Comparison of ENCODE assay signal across 11 cellular contexts in genomic region chr2:237685408-237685807, GRCh38. TPM values are rescaled to one million over a fixed set of nuclear protein-coding genes. Genes with fewer than 3 reads are reported as not detected.
DNase-seq lines count a peak whose midpoint lies in the region; ATAC-seq and TF ChIP-seq lines count a peak whose summit lies in the region.
"Had no signal": no experiment of that assay in that cellular context is flagged by ENCODE, and none has a peak within 500 bp of the region (broad histone marks: within the 10 kb centered on the region; RNA-seq: fewer than 3 reads in every experiment).

No MANE protein-coding gene starts in this region.

- peak; percentile 12; the same call in 1 of the 2 replicates for TF ChIP-seq CTCF in Loucy (conservative IDR thresholded peaks at IDR 0.05; ENCODE audit: low read length)
- TF ChIP-seq CTCF in natural killer cell (IDR thresholded peaks at IDR 0.05): no peak

- H4K20me1 ChIP-seq in Loucy (ENCODE audit: insufficient read depth, low read length, poor library complexity, severe bottlenecking): no peaks in the 10 kb centered on the region

- no peak overlapping the region for H3K4me3 ChIP-seq in CD8-positive, alpha-beta memory T cell (ENCODE audit: low read length)
- H3K4me3 ChIP-seq in Loucy (ENCODE audit: low read length, poor library complexity, severe bottlenecking): no peak overlapping the region

- H3K27me3 Mint-ChIP-seq in CD8-positive, alpha-beta memory T cell: peaks cover 0 to 1% of the 10 kb centered on the region in 2 donors
- no peaks in the 10 kb centered on the region for H3K27me3 Mint-ChIP-seq in dendritic cell treated with granulocyte-macrophage colony-stimulating factor and Interleukin-4, amounts not matched to agents 40 ng/mL and 50 ng/mL, for 4 days
- H3K27me3 Mint-ChIP-seq in natural killer cell (ENCODE audit: low read depth in 2 of 2): no peaks in the 10 kb centered on the region
- H3K27me3 Mint-ChIP-seq: activated B cell treated with CpG ODN at 0.5 μM for 24 hours had no signal

- no peaks in the 10 kb centered on the region for H3K79me2 ChIP-seq in Loucy (ENCODE audit: insufficient read depth, low read length)

- no peaks in the 10 kb centered on the region for H3K9me3 ChIP-seq in CD8-positive, alpha-beta memory T cell (ENCODE audit: low read length)
- H3K9me3 ChIP-seq in Loucy (ENCODE audit: insufficient read depth, low read depth, low read length): no peaks in the 10 kb centered on the region

- no peak overlapping the region for H3K27ac ChIP-seq in CD8-positive, alpha-beta memory T cell (ENCODE audit: low read depth, low read length)

- no peaks in the 10 kb centered on the region for H3K36me3 ChIP-seq in CD8-positive, alpha-beta memory T cell (ENCODE audit: insufficient read depth, low read length)
- H3K36me3 ChIP-seq in Loucy (ENCODE audit: insufficient read depth, low read length): no peaks in the 10 kb centered on the region

- no peak overlapping the region for H3K4me3 Mint-ChIP-seq in CD8-positive, alpha-beta memory T cell
- no peak overlapping the region for H3K4me3 Mint-ChIP-seq in dendritic cell treated with granulocyte-macrophage colony-stimulating factor and Interleukin-4, amounts not matched to agents 40 ng/mL and 50 ng/mL, for 4 days
- no peak overlapping the region for H3K4me3 Mint-ChIP-seq in natural killer cell
- H3K4me3 Mint-ChIP-seq: activated B cell treated with CpG ODN at 0.5 μM for 24 hours had no signal

- H3K9me2 ChIP-seq in Loucy (replicated peaks; ENCODE audit: low read depth, low read length): no peaks in the 10 kb centered on the region

- H3K4me1 ChIP-seq in CD8-positive, alpha-beta memory T cell (ENCODE audit: insufficient read depth, low read length): peaks cover 44% of the 10 kb centered on the region
- H3K4me1 ChIP-seq in Loucy (ENCODE audit: insufficient read depth, low read length, poor library complexity, severe bottlenecking): peaks cover 29% of the 10 kb centered on the region

- ATAC-seq in natural killer cell: no peak

- H3K27me3 ChIP-seq in CD8-positive, alpha-beta memory T cell (ENCODE audit: insufficient read depth, low read length, poor library complexity, severe bottlenecking): no peaks in the 10 kb centered on the region
- H3K27me3 ChIP-seq in Loucy (ENCODE audit: insufficient read depth, low read length, poor library complexity, severe bottlenecking): no peaks in the 10 kb centered on the region

- intact Hi-C loops in dendritic cell treated with granulocyte-macrophage colony-stimulating factor and Interleukin-4, amounts not matched to agents 40 ng/mL and 50 ng/mL, for 4 days (cut with micrococcal nuclease): no loop called here
- intact Hi-C loops in natural killer cell (cut with micrococcal nuclease): no loop called here

- H3K36me3 Mint-ChIP-seq in CD8-positive, alpha-beta memory T cell: no peaks in the 10 kb centered on the region
- H3K36me3 Mint-ChIP-seq in dendritic cell treated with granulocyte-macrophage colony-stimulating factor and Interleukin-4, amounts not matched to agents 40 ng/mL and 50 ng/mL, for 4 days (ENCODE audit: low read depth): no peaks in the 10 kb centered on the region
- H3K36me3 Mint-ChIP-seq in natural killer cell: no peaks in the 10 kb centered on the region

- H3K27ac Mint-ChIP-seq in CD8-positive, alpha-beta memory T cell: peak overlapping the region in 6 of 8 donors; percentile 31 to 100 (median 99)
- H3K27ac Mint-ChIP-seq in dendritic cell treated with granulocyte-macrophage colony-stimulating factor and Interleukin-4, amounts not matched to agents 40 ng/mL and 50 ng/mL, for 4 days: peak overlapping the region; percentile 29
- peak overlapping the region; percentile 97 to 98 for H3K27ac Mint-ChIP-seq in natural killer cell

- H3F3A ChIP-seq in Loucy (ENCODE audit: low read depth): no peaks in the 10 kb centered on the region

- POLR2A ChIA-PET in CD8-positive, alpha-beta memory T cell (lab: Charles Lee): interaction anchor here (2.2 kb wide), 1 partner anchor 8 kb away, joined by 8 read pairs; no protein-coding TSS in a partner anchor

- no peak overlapping the region for H2AFZ ChIP-seq in Loucy (ENCODE audit: low read length)

- no peak overlapping the region for H3K9ac ChIP-seq in Loucy (ENCODE audit: low read depth, low read length, poor library complexity, severe bottlenecking)

- H3K4me2 ChIP-seq in Loucy (ENCODE audit: low read depth, low read length, poor library complexity, severe bottlenecking): no peak overlapping the region

- CTCF ChIA-PET in CD8-positive, alpha-beta memory T cell (lab: Charles Lee): interaction anchor here (0.6 to 4.2 kb wide), 3 partner anchors 11 to 89 kb away, joined by 3 to 39 read pairs (median 3); no protein-coding TSS in a partner anchor

- H3K4me1 Mint-ChIP-seq in CD8-positive, alpha-beta memory T cell: peaks cover 40 to 51% (median 49%) of the 10 kb centered on the region in 3 donors
- H3K4me1 Mint-ChIP-seq in dendritic cell treated with granulocyte-macrophage colony-stimulating factor and Interleukin-4, amounts not matched to agents 40 ng/mL and 50 ng/mL, for 4 days (ENCODE audit: low read depth): peaks cover 70% of the 10 kb centered on the region
- peaks cover 53 to 58% of the 10 kb centered on the region in 2 donors for H3K4me1 Mint-ChIP-seq in natural killer cell

- no peak for DNase-seq in CD8-positive, alpha-beta memory T cell
- no peak for DNase-seq in natural killer cell
- DNase-seq in SIG-M5 treated with dmso at 0.1 percent for 504 hours (lab: John Stamatoyannopoulos, UW; ENCODE audit: unreplicated experiment): no peak
- no peak for DNase-seq in LoVo (ENCODE audit: low spot score)
- no peak for DNase-seq in activated CD4-positive, alpha-beta T cell treated with anti-CD3 and anti-CD28 coated beads for 48 hours
- DNase-seq in NCI-H187 treated with DMSO at 0.1 percent for 48 hours (lab: John Stamatoyannopoulos, UW): no peak
- DNase-seq: activated B cell treated with CpG ODN at 0.5 μM for 24 hours, cortex of kidney, NCI-H2081 treated with DMSO at 0.1 percent for 48 hours had no signal

- no peaks in the 10 kb centered on the region for H3K9me3 Mint-ChIP-seq in CD8-positive, alpha-beta memory T cell
- no peaks in the 10 kb centered on the region for H3K9me3 Mint-ChIP-seq in dendritic cell treated with granulocyte-macrophage colony-stimulating factor and Interleukin-4, amounts not matched to agents 40 ng/mL and 50 ng/mL, for 4 days
- H3K9me3 Mint-ChIP-seq in natural killer cell: no peaks in the 10 kb centered on the region
- H3K9me3 Mint-ChIP-seq: activated B cell treated with CpG ODN at 0.5 μM for 24 hours had no signal

RNA-seq across cellular contexts. Expression of gene LRRFIP1, which starts 58.0 kb away (rescaled TPM):
- total RNA-seq in CD8-positive, alpha-beta memory T cell: 100 to 1,000 TPM; 188 to 192 TPM
- 128 TPM for polyA plus RNA-seq in CD8-positive, alpha-beta memory T cell
- total RNA-seq in natural killer cell: 100 to 1,000 TPM; 163 to 207 (median 188) TPM

Comparison
In these comparisons a context has a peak if more than half of its experiments do, and no peak if none do; other contexts are left out.
1. H3K27ac Mint-ChIP-seq: peak in every context shown above with its lines; median percentile 99 in CD8-positive, alpha-beta memory T cell; 98 in natural killer cell; 29 in dendritic cell treated with granulocyte-macrophage colony-stimulating factor and Interleukin-4, amounts not matched to agents 40 ng/mL and 50 ng/mL, for 4 days.